In the genomic region with DNA sequence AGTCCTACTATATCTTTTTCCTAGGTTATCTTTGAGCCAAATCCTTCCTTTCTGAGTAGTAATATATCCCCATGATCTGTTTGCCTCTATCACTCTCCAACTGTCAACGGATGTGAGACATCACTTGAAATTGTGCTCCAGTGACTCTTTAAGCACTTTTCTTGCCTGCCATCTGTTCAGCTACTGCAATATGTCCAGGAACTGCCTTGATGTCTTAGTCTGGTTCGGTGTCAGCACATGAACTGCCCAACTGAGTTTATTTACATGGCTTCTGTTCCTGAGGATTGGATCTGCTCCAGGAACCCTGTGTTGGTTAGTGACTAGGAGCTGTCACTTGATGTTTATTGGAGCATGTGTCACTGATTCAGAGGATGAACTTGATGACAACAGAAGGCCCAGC, we compare ENCODE assay signal across 1 cellular context.
TF ChIP-seq lines count a peak whose summit lies in the region.

No MANE protein-coding gene starts in this region.

TF ChIP-seq in IMR-90, 13 proteins besides CTCF, POLR2A, EP300 and RAD21 (continued from another document):
- TF ChIP-seq CEBPB (IDR thresholded peaks at IDR 0.05; ENCODE audit: low read depth, low read length), result no peak
- no peak for TF ChIP-seq RCOR1 (IDR thresholded peaks at IDR 0.05; ENCODE audit: insufficient replicate concordance, low read length)
- no peak for TF ChIP-seq MXI1 (IDR thresholded peaks at IDR 0.05; ENCODE audit: borderline replicate concordance, low read depth, low read length)
- TF ChIP-seq, protein P1, sequence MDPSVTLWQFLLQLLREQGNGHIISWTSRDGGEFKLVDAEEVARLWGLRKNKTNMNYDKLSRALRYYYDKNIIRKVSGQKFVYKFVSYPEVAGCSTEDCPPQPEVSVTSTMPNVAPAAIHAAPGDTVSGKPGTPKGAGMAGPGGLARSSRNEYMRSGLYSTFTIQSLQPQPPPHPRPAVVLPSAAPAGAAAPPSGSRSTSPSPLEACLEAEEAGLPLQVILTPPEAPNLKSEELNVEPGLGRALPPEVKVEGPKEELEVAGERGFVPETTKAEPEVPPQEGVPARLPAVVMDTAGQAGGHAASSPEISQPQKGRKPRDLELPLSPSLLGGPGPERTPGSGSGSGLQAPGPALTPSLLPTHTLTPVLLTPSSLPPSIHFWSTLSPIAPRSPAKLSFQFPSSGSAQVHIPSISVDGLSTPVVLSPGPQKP (IDR thresholded peaks at IDR 0.05; ENCODE audit: borderline replicate concordance, low read depth, low read length), result no peak
- TF ChIP-seq, protein P2, sequence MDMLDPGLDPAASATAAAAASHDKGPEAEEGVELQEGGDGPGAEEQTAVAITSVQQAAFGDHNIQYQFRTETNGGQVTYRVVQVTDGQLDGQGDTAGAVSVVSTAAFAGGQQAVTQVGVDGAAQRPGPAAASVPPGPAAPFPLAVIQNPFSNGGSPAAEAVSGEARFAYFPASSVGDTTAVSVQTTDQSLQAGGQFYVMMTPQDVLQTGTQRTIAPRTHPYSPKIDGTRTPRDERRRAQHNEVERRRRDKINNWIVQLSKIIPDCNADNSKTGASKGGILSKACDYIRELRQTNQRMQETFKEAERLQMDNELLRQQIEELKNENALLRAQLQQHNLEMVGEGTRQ (IDR thresholded peaks at IDR 0.05; ENCODE audit: low read depth, low read length), result no peak
- no peak for TF ChIP-seq FOS (IDR thresholded peaks at IDR 0.05; ENCODE audit: low read depth, low read length)
TF ChIP-seq in IMR-90: peak in this region for 0.
